Comparison of ENCODE assay signal across 8 cellular contexts in the genomic region with DNA sequence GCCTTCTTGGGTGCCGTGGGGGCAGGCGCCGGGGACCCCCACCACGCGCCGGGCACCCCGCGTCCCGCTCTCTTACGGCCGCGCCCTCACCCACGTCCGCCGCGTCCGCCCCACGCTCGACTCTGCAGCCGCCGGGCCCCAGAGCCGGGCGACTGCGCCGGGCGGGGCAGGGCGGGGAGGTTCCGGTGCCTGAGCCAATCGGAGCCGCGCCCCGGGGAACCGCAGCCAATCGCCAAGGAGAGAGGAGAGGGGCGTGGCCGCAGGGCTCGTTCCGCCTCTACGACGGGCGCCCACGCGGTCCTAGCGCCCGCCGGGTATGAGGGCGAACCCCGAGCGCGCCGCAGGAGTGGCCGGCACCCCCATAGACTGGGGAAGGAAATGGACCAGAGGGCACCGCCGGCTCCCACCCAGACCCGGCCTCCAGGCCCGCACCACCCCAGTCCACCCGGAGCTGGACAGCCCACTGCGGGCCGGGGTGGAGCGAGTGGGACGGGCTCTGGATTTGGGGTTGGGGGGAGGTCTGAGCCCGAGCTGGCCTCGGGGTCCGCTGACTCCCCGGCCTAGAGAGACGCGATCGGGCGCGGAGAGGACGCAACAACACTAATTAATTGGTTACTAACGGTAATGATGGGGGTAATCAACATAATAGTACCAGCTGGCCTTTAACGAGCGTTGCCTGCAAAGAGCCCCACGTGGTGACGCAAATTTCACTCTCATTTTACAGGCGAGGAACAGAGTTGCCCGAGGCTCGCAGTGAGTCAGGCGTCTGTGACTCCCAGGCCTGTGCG. TPM values are rescaled to one million over a fixed set of nuclear protein-coding genes. Genes with fewer than 3 reads are reported as not detected.
A peak's percentile ranks its signal among the peaks of the same experiment; 100 is the strongest.
DNase-seq lines count a peak whose midpoint lies in the region; ATAC-seq and TF ChIP-seq lines count a peak whose summit lies in the region.

A gene (minus strand): TSS at position 126 of the 788 bp plus-strand sequence. CDS start 183 bp downstream, outside the sequence.

- H3K9ac ChIP-seq in HUES48 (ENCODE audit: low read depth, low read length) (peak within 1 kb of the TSS; percentile 54; the same call in 1 of the 2 replicates), NT2/D1 (ENCODE audit: insufficient read length, low read depth) (peak within 1 kb of the TSS; percentile 99)

- DNase-seq in D341Med (ENCODE audit: low spot score) (peak; percentile 100), NT2/D1 (ENCODE audit: low read depth, low spot score) (peak; percentile 84), endothelial cell (ENCODE audit: low spot score) (peak; percentile 92), middle frontal gyrus (ENCODE audit: extremely low spot score, low spot score) (peak; percentile 91)
- DNase-seq in activated CD8-positive, alpha-beta memory T cell treated with anti-CD3 and anti-CD28 coated beads, Interleukin-2, amount 50 U/mL, for 24 hours (ENCODE audit: extremely low read depth): peak; percentile 86
- DNase-seq in stimulated activated CD8-positive, alpha-beta memory T cell treated with anti-CD3 and anti-CD28 coated beads, Interleukin-2, amount 100 ng/mL, for 1 hour (ENCODE audit: low read depth in 2 of 2): peak; percentile 90 to 92

- no peak within 1 kb of the TSS for H3K27ac Mint-ChIP-seq in endothelial cell (ENCODE audit: unreplicated experiment)

- H3K4me3 ChIP-seq in HUES48 (ENCODE audit: low read depth, low read length): peak within 1 kb of the TSS; percentile 91
- peak within 1 kb of the TSS; percentile 99 for H3K4me3 ChIP-seq in NT2/D1 (ENCODE audit: insufficient read length, low read depth)

- no peak for TF ChIP-seq CTCF in endothelial cell (IDR thresholded peaks at IDR 0.05; ENCODE audit: unreplicated experiment)

- 0 out of 2 replicates have a peak, but pooled peaks cover 6% of the 10 kb centered on the region for H3K27me3 ChIP-seq in HUES48 (ENCODE audit: control insufficient read depth, insufficient read depth, low read length)
- no peaks in the 10 kb centered on the region for H3K27me3 ChIP-seq in NT2/D1 (ENCODE audit: insufficient read depth, insufficient read length)

- H3K4me1 Mint-ChIP-seq in endothelial cell (ENCODE audit: unreplicated experiment): peaks cover 21% of the 10 kb centered on the region

- H3K36me3 ChIP-seq in HUES48 (ENCODE audit: control insufficient read depth, insufficient read depth, low read length) (no peaks in the 10 kb centered on the region), NT2/D1 (ENCODE audit: insufficient read depth, insufficient read length, low read length) (peaks cover 22% of the 10 kb centered on the region)

- H3K36me3 Mint-ChIP-seq in endothelial cell (ENCODE audit: low read depth, unreplicated experiment): peaks cover 3% of the 10 kb centered on the region

- H3K9me3 Mint-ChIP-seq in endothelial cell (ENCODE audit: unreplicated experiment): no peaks in the 10 kb centered on the region

- peak within 1 kb of the TSS; percentile 99 for H3K4me3 Mint-ChIP-seq in endothelial cell (ENCODE audit: unreplicated experiment)

- H3K9me3 ChIP-seq in HUES48 (ENCODE audit: control insufficient read depth, insufficient read depth, low read length) (no peaks in the 10 kb centered on the region), NT2/D1 (ENCODE audit: insufficient read depth, low read length) (no peaks in the 10 kb centered on the region)

- H3K27ac ChIP-seq in HUES48 (ENCODE audit: low read depth, low read length): no peak within 1 kb of the TSS

- peaks cover 4% of the 10 kb centered on the region; the same call in 1 of the 2 replicates for H3K4me1 ChIP-seq in HUES48 (ENCODE audit: control insufficient read depth, insufficient read depth, low read length)
- peaks cover 21% of the 10 kb centered on the region for H3K4me1 ChIP-seq in NT2/D1 (ENCODE audit: insufficient read depth, insufficient read length)

- peak; percentile 69 for ATAC-seq in GM21423 (IDR thresholded peaks at IDR 0.05; ENCODE audit: unreplicated experiment)

- peaks cover 11% of the 10 kb centered on the region for H3K27me3 Mint-ChIP-seq in endothelial cell (ENCODE audit: unreplicated experiment)

RNA-seq across cellular contexts. Expression of the gene that starts here (rescaled TPM):
- 54.5 TPM for total RNA-seq in endothelial cell (ENCODE audit: unreplicated experiment)
